Comparison of ENCODE assay signal across 10 cellular contexts in the genomic region with DNA sequence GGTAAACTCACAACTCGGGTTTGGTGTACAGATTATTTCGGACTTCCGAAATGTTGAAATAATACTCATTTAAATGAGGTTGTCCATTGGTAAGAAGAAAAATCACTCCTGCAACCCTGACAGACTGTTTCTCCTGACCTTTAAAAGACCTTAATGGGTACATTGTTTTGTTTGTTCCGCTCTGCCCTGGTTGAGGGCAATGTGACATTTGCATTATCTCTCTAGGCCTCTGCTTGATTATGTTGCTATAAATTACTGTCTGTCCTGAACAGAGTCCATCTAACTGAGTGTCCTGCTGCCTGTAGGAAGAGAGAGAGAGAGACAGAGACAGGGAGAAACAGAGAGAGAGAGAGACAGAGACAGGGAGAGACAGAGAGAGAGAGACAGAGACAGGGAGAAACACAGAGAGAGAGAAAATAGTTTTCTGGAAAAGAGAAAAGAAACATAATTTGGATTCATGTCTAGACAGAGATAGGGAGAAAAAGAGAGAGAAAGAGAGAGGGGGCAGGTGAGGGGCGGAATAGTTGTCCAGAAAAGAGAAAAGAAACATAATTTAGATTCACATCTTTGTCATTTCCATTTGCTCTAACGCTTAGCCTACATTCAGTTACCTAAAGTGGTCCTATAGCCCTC.
"Had no signal": no experiment of that assay in that cellular context is flagged by ENCODE, and none has a peak within 500 bp of the region (broad histone marks: within the 10 kb centered on the region; RNA-seq: fewer than 3 reads in every experiment).

No MANE protein-coding gene starts in this region.

- H3K9me3 Mint-ChIP-seq: T-helper 2 cell treated with Interferon-gamma antibody and Interleukin-4, amounts not matched to agents 5 μg/mL and 100 μg/mL, for 36 hours had no signal

- ATAC-seq: activated CD8-positive, alpha-beta memory T cell treated with anti-CD3 and anti-CD28 coated beads, Interleukin-2, amount 10 ng/mL, durations not matched to agents 7 days and 5 days had no signal

- H3K4me3 Mint-ChIP-seq: activated CD8-positive, alpha-beta memory T cell treated with anti-CD3 and anti-CD28 coated beads, Interleukin-2, amount 10 ng/mL, durations not matched to agents 7 days and 5 days; T-helper 2 cell treated with Interferon-gamma antibody and Interleukin-4, amounts not matched to agents 5 μg/mL and 100 μg/mL, for 36 hours had no signal

- H3K27ac ChIP-seq: stomach had no signal

- H3K9me3 ChIP-seq: stomach had no signal

- DNase-seq: activated CD4-positive, alpha-beta T cell treated with anti-CD3 and anti-CD28 coated beads, Interleukin-2, amount 50 U/mL, for 48 hours; activated CD4-positive, CD25-positive, alpha-beta regulatory T cell treated with anti-CD3 and anti-CD28 coated beads, Interleukin-2, amount 50 U/mL, for 72 hours; activated CD8-positive, alpha-beta memory T cell treated with anti-CD3 and anti-CD28 coated beads, Interleukin-2, amount 10 ng/mL, durations not matched to agents 7 days and 5 days; activated gamma-delta T cell treated with Interleukin-2 at 50 U/mL for 16 hours; activated T-cell treated with anti-CD3 and anti-CD28 coated beads, Interleukin-2, amount 50 U/mL, for 48 hours; central memory CD4-positive, alpha-beta T cell; stimulated activated CD4-positive, alpha-beta T cell treated with anti-CD3 and anti-CD28 coated beads, Interleukin-15, amount 100 ng/mL, for 24 hours; stimulated activated CD4-positive, alpha-beta T cell treated with anti-CD3 and anti-CD28 coated beads, Interleukin-4, amount 100 ng/mL, for 24 hours; stomach had no signal

- H3K36me3 ChIP-seq: stomach had no signal

- H3K4me3 ChIP-seq: stomach had no signal

- H3K27ac Mint-ChIP-seq: activated CD8-positive, alpha-beta memory T cell treated with anti-CD3 and anti-CD28 coated beads, Interleukin-2, amount 10 ng/mL, durations not matched to agents 7 days and 5 days; T-helper 2 cell treated with Interferon-gamma antibody and Interleukin-4, amounts not matched to agents 5 μg/mL and 100 μg/mL, for 36 hours had no signal

- H3K27me3 ChIP-seq: stomach had no signal

- H3K27me3 Mint-ChIP-seq: activated CD8-positive, alpha-beta memory T cell treated with anti-CD3 and anti-CD28 coated beads, Interleukin-2, amount 10 ng/mL, durations not matched to agents 7 days and 5 days had no signal
